In the genomic region with DNA sequence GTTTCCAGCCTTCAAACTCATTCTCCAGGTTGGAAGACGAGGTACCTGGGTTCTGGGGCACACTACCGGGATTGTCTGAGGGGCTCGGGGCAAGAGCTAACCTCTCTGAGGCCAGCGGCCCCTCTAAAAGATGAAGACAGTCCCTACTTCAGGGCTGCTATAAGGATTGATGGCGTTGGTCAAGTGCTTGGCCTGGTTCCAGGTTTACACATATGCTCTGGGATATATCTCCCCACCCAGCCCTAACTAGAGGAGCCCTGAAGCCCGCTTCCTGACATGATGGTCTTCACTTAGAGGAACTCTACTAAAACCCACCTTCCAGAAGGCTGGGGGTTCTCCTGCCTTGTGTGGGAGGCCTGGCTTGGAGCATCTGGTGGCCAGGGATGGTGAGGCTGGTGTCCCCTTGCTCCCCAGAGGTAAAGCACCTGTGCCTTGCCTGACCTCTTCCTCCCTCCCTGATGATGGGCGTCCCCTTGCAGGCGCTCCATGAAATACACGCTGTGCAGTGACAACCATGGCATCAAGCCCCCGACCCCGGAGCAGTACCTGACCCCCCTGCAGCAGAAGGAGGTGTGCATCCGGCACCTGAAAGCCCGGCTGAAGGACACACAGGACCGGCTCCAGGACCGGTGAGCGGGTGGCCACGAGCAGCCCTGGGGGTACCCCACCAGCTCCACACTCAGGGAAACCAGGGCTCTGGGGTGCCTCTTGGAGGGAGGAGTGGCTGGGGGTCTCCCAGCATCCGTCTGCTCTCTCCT, we compare ENCODE assay signal across 2 cellular contexts.
TF ChIP-seq lines count a peak whose summit lies in the region.

No MANE protein-coding gene starts in this region.

TF ChIP-seq in SK-N-SH, 30 proteins besides CTCF, POLR2A, EP300 and RAD21:
- no peak for TF ChIP-seq YY1 (IDR thresholded peaks at IDR 0.05; ENCODE audit: low read depth)
- TF ChIP-seq, protein P1, sequence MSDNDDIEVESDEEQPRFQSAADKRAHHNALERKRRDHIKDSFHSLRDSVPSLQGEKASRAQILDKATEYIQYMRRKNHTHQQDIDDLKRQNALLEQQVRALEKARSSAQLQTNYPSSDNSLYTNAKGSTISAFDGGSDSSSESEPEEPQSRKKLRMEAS (IDR thresholded peaks at IDR 0.05; ENCODE audit: low read depth): no peak
- no peak for TF ChIP-seq TEAD4 (IDR thresholded peaks at IDR 0.05; ENCODE audit: borderline replicate concordance, insufficient read depth)
- no peak for TF ChIP-seq NRF1 (IDR thresholded peaks at IDR 0.05; ENCODE audit: low read depth, low read length)
- no peak for TF ChIP-seq IRF3 (IDR thresholded peaks at IDR 0.05; ENCODE audit: low read depth, low read length)
- TF ChIP-seq, protein P2, sequence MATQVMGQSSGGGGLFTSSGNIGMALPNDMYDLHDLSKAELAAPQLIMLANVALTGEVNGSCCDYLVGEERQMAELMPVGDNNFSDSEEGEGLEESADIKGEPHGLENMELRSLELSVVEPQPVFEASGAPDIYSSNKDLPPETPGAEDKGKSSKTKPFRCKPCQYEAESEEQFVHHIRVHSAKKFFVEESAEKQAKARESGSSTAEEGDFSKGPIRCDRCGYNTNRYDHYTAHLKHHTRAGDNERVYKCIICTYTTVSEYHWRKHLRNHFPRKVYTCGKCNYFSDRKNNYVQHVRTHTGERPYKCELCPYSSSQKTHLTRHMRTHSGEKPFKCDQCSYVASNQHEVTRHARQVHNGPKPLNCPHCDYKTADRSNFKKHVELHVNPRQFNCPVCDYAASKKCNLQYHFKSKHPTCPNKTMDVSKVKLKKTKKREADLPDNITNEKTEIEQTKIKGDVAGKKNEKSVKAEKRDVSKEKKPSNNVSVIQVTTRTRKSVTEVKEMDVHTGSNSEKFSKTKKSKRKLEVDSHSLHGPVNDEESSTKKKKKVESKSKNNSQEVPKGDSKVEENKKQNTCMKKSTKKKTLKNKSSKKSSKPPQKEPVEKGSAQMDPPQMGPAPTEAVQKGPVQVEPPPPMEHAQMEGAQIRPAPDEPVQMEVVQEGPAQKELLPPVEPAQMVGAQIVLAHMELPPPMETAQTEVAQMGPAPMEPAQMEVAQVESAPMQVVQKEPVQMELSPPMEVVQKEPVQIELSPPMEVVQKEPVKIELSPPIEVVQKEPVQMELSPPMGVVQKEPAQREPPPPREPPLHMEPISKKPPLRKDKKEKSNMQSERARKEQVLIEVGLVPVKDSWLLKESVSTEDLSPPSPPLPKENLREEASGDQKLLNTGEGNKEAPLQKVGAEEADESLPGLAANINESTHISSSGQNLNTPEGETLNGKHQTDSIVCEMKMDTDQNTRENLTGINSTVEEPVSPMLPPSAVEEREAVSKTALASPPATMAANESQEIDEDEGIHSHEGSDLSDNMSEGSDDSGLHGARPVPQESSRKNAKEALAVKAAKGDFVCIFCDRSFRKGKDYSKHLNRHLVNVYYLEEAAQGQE (IDR thresholded peaks at IDR 0.05; ENCODE audit: low read depth, low read length): no peak
- no peak for TF ChIP-seq SMC3 (IDR thresholded peaks at IDR 0.05; ENCODE audit: low read depth, low read length)
- TF ChIP-seq PBX3 (IDR thresholded peaks at IDR 0.05): no peak
- no peak for TF ChIP-seq EZH2phosphoT487 (IDR thresholded peaks at IDR 0.05; ENCODE audit: borderline replicate concordance, low read depth)
- no peak for TF ChIP-seq MXI1 (IDR thresholded peaks at IDR 0.05; ENCODE audit: low read depth, low read length)
- no peak for TF ChIP-seq JUND (IDR thresholded peaks at IDR 0.05)
- no peak for TF ChIP-seq ELF1 (IDR thresholded peaks at IDR 0.05)
- TF ChIP-seq USF2 (IDR thresholded peaks at IDR 0.05; ENCODE audit: borderline replicate concordance, low read depth, low read length): no peak
- TF ChIP-seq ZBTB33 (IDR thresholded peaks at IDR 0.05; ENCODE audit: borderline replicate concordance, low read depth): no peak
- TF ChIP-seq RFX5 (IDR thresholded peaks at IDR 0.05; ENCODE audit: low read length): no peak
- no peak for TF ChIP-seq GABPA (IDR thresholded peaks at IDR 0.05; ENCODE audit: low read depth)
- TF ChIP-seq TCF12 (IDR thresholded peaks at IDR 0.05): no peak
- TF ChIP-seq FOXM1 (IDR thresholded peaks at IDR 0.05; ENCODE audit: low read depth): no peak
- no peak for TF ChIP-seq TAF1 (IDR thresholded peaks at IDR 0.05; ENCODE audit: borderline replicate concordance, low read depth, low read length)

TF ChIP-seq in SK-N-SH treated with all-trans-retinoic acid at 6 μM for 48 hours, 23 proteins besides CTCF, POLR2A, EP300 and RAD21:
- no peak for TF ChIP-seq ZNF8 (CRISPR knock-in tag; IDR thresholded peaks at IDR 0.05)
- no peak for TF ChIP-seq CSDC2 (CRISPR knock-in tag; IDR thresholded peaks at IDR 0.05)
- TF ChIP-seq ZNF70 (CRISPR knock-in tag; IDR thresholded peaks at IDR 0.05): no peak
- TF ChIP-seq GLIS3 (CRISPR knock-in tag; IDR thresholded peaks at IDR 0.05): no peak
- no peak for TF ChIP-seq SNAI2 (CRISPR knock-in tag; IDR thresholded peaks at IDR 0.05)
- no peak for TF ChIP-seq CSRNP3 (CRISPR knock-in tag; IDR thresholded peaks at IDR 0.05)
- no peak for TF ChIP-seq BACH2 (CRISPR knock-in tag; IDR thresholded peaks at IDR 0.05; ENCODE audit: borderline replicate concordance)
- TF ChIP-seq ARNTL (CRISPR knock-in tag; IDR thresholded peaks at IDR 0.05; ENCODE audit: borderline replicate concordance, low read depth): no peak
